ENCODE assay signal across 1 cellular context in genomic region chr6:125252891-125253290, GRCh38.
TF ChIP-seq lines count a peak whose summit lies in the region.

No MANE protein-coding gene starts in this region.

TF ChIP-seq in IMR-90, 13 proteins besides CTCF, POLR2A, EP300 and RAD21 (continued from another document):
- TF ChIP-seq SMC3 (IDR thresholded peaks at IDR 0.05; ENCODE audit: low read depth, low read length) (no peak), BHLHE40 (IDR thresholded peaks at IDR 0.05; ENCODE audit: low read depth, low read length) (no peak)
